1 cellular context compared by ENCODE assay signal in the genomic region with DNA sequence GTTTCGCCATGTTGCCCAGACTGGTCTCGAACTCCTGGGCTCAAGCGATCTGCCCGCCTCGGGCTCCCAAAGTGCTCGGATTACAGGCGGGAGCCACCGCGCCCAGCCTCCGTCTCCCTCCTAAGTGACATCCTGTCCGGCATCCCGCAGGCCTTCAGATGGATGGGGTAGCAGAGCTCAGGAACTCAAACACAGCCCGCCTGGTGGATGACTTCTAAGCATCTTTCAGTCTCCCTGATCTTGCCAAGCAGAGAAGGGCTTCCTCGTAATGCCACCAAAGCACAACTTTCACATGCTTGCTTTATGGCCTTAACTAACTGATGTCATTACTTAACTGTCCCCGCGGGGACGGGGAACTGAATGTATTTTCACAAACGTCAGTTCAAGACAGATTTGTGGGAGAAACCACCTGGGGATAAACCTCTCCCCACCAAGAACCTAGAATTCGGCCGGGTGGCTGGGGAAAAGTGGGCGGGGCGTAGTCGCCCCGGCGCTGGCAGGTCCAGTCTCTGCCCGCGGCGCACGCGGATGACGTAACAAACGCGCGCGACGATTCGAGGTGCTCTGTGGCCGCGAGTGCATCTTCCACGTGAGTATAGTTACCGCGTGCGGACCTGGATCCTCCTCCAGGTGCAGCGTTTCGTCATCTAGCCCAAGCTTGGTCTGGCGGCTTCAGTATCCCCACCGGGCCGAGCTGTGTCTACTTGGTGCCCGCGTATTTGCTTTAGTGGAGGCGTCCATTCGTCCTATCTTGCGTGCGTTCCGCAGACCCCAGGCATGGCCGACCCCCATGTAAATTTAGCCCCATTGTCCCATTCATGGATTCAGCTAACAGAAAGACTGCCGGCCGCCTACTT.
TF ChIP-seq lines count a peak whose summit lies in the region.

A gene with protein sequence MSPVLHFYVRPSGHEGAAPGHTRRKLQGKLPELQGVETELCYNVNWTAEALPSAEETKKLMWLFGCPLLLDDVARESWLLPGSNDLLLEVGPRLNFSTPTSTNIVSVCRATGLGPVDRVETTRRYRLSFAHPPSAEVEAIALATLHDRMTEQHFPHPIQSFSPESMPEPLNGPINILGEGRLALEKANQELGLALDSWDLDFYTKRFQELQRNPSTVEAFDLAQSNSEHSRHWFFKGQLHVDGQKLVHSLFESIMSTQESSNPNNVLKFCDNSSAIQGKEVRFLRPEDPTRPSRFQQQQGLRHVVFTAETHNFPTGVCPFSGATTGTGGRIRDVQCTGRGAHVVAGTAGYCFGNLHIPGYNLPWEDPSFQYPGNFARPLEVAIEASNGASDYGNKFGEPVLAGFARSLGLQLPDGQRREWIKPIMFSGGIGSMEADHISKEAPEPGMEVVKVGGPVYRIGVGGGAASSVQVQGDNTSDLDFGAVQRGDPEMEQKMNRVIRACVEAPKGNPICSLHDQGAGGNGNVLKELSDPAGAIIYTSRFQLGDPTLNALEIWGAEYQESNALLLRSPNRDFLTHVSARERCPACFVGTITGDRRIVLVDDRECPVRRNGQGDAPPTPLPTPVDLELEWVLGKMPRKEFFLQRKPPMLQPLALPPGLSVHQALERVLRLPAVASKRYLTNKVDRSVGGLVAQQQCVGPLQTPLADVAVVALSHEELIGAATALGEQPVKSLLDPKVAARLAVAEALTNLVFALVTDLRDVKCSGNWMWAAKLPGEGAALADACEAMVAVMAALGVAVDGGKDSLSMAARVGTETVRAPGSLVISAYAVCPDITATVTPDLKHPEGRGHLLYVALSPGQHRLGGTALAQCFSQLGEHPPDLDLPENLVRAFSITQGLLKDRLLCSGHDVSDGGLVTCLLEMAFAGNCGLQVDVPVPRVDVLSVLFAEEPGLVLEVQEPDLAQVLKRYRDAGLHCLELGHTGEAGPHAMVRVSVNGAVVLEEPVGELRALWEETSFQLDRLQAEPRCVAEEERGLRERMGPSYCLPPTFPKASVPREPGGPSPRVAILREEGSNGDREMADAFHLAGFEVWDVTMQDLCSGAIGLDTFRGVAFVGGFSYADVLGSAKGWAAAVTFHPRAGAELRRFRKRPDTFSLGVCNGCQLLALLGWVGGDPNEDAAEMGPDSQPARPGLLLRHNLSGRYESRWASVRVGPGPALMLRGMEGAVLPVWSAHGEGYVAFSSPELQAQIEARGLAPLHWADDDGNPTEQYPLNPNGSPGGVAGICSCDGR (N-terminal part only) (plus strand): TSS at position 539 of the 857 bp plus-strand sequence. CDS start 4,649 bp downstream, outside the sequence.

TF ChIP-seq in K562, 482 proteins besides CTCF, POLR2A, EP300 and RAD21 (continued from another document and continues in another):
- TF ChIP-seq ZFX (CRISPR knock-in tag; IDR thresholded peaks at IDR 0.05) (peak; percentile 31; the same call in 1 of the 2 replicates), ZNF77 (CRISPR knock-in tag; IDR thresholded peaks at IDR 0.05) (no peak), MIER1 (IDR thresholded peaks at IDR 0.05; ENCODE audit: low read depth) (no peak), GABPB1 (CRISPR knock-in tag; IDR thresholded peaks at IDR 0.05) (no peak), TAF1 (IDR thresholded peaks at IDR 0.05; ENCODE audit: control insufficient read depth, extremely low read depth, insufficient read depth, low read length, severe bottlenecking) (peak; percentile 71), KLF10 (CRISPR knock-in tag; IDR thresholded peaks at IDR 0.05) (no peak), KDM5B (IDR thresholded peaks at IDR 0.05; ENCODE audit: insufficient replicate concordance, low read depth, low read length) (no peak), SLC30A9 (CRISPR knock-in tag; IDR thresholded peaks at IDR 0.05) (no peak), ZNF561 (CRISPR knock-in tag; conservative IDR thresholded peaks at IDR 0.05) (no peak), KDM1A (IDR thresholded peaks at IDR 0.05) (no peak), ZNF253 (CRISPR knock-in tag; conservative IDR thresholded peaks at IDR 0.05) (no peak), SREBF2 (CRISPR knock-in tag; IDR thresholded peaks at IDR 0.05) (no peak), PHF8 (IDR thresholded peaks at IDR 0.05; ENCODE audit: borderline replicate concordance, low read length) (peak; percentile 71; the same call in 1 of the 2 replicates), ZNF644 (tag; IDR thresholded peaks at IDR 0.05; ENCODE audit: low read depth) (no peak), MECOM (CRISPR knock-in tag; IDR thresholded peaks at IDR 0.05) (no peak), BACH1 (tag; IDR thresholded peaks at IDR 0.05) (no peak), ZNF584 (CRISPR knock-in tag; IDR thresholded peaks at IDR 0.05; ENCODE audit: low read depth) (0 out of 2 replicates have a peak, but pooled peaks have one; percentile 27), PPARD (CRISPR knock-in tag; IDR thresholded peaks at IDR 0.05) (no peak), CC2D1A (IDR thresholded peaks at IDR 0.05) (no peak), LCOR (CRISPR knock-in tag; IDR thresholded peaks at IDR 0.05) (no peak), ZNF586 (CRISPR knock-in tag; conservative IDR thresholded peaks at IDR 0.05) (no peak), MYNN (IDR thresholded peaks at IDR 0.05) (no peak), MYNN (CRISPR knock-in tag; IDR thresholded peaks at IDR 0.05) (no peak), KHSRP (IDR thresholded peaks at IDR 0.05) (0 out of 2 replicates have a peak, but pooled peaks have one; percentile 42), PHB (CRISPR knock-in tag; IDR thresholded peaks at IDR 0.05) (no peak), NCOA6 (IDR thresholded peaks at IDR 0.05) (no peak), RBM14 (IDR thresholded peaks at IDR 0.05; ENCODE audit: borderline replicate concordance, insufficient read depth, low read depth, low read length) (no peak), POLR2H (tag; IDR thresholded peaks at IDR 0.05; ENCODE audit: low read depth) (no peak), ZNF316 (IDR thresholded peaks at IDR 0.05) (no peak), MYC (IDR thresholded peaks at IDR 0.05; ENCODE audit: low read depth, low read length) (peak; percentile 99), MYC (CRISPR knock-in tag; IDR thresholded peaks at IDR 0.05; ENCODE audit: borderline replicate concordance, low read depth) (peak; percentile 84; the same call in 1 of the 2 replicates), L3MBTL2 (IDR thresholded peaks at IDR 0.05) (peak; percentile 44; the same call in 1 of the 2 replicates), PYGO2 (tag; IDR thresholded peaks at IDR 0.05) (no peak)
- TF ChIP-seq, protein P1, sequence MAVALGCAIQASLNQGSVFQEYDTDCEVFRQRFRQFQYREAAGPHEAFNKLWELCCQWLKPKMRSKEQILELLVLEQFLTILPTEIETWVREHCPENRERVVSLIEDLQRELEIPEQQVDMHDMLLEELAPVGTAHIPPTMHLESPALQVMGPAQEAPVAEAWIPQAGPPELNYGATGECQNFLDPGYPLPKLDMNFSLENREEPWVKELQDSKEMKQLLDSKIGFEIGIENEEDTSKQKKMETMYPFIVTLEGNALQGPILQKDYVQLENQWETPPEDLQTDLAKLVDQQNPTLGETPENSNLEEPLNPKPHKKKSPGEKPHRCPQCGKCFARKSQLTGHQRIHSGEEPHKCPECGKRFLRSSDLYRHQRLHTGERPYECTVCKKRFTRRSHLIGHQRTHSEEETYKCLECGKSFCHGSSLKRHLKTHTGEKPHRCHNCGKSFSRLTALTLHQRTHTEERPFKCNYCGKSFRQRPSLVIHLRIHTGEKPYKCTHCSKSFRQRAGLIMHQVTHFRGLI (CRISPR knock-in tag; IDR thresholded peaks at IDR 0.05), result no peak
- TF ChIP-seq, protein P2, sequence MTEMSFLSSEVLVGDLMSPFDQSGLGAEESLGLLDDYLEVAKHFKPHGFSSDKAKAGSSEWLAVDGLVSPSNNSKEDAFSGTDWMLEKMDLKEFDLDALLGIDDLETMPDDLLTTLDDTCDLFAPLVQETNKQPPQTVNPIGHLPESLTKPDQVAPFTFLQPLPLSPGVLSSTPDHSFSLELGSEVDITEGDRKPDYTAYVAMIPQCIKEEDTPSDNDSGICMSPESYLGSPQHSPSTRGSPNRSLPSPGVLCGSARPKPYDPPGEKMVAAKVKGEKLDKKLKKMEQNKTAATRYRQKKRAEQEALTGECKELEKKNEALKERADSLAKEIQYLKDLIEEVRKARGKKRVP (CRISPR knock-in tag; IDR thresholded peaks at IDR 0.05), result peak; percentile 51; the same call in 1 of the 2 replicates
- TF ChIP-seq, protein P3, sequence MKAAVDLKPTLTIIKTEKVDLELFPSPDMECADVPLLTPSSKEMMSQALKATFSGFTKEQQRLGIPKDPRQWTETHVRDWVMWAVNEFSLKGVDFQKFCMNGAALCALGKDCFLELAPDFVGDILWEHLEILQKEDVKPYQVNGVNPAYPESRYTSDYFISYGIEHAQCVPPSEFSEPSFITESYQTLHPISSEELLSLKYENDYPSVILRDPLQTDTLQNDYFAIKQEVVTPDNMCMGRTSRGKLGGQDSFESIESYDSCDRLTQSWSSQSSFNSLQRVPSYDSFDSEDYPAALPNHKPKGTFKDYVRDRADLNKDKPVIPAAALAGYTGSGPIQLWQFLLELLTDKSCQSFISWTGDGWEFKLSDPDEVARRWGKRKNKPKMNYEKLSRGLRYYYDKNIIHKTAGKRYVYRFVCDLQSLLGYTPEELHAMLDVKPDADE (conservative IDR thresholded peaks at IDR 0.05; ENCODE audit: control insufficient read depth, low read depth, low read length), result 0 out of 2 replicates have a peak, but pooled peaks have one; percentile 44
- TF ChIP-seq, protein P4, sequence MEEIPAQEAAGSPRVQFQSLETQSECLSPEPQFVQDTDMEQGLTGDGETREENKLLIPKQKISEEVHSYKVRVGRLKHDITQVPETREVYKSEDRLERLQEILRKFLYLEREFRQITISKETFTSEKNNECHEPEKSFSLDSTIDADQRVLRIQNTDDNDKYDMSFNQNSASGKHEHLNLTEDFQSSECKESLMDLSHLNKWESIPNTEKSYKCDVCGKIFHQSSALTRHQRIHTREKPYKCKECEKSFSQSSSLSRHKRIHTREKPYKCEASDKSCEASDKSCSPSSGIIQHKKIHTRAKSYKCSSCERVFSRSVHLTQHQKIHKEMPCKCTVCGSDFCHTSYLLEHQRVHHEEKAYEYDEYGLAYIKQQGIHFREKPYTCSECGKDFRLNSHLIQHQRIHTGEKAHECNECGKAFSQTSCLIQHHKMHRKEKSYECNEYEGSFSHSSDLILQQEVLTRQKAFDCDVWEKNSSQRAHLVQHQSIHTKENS (CRISPR knock-in tag; IDR thresholded peaks at IDR 0.05), result no peak
- TF ChIP-seq, protein P5, sequence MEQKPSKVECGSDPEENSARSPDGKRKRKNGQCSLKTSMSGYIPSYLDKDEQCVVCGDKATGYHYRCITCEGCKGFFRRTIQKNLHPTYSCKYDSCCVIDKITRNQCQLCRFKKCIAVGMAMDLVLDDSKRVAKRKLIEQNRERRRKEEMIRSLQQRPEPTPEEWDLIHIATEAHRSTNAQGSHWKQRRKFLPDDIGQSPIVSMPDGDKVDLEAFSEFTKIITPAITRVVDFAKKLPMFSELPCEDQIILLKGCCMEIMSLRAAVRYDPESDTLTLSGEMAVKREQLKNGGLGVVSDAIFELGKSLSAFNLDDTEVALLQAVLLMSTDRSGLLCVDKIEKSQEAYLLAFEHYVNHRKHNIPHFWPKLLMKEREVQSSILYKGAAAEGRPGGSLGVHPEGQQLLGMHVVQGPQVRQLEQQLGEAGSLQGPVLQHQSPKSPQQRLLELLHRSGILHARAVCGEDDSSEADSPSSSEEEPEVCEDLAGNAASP (IDR thresholded peaks at IDR 0.05), result no peak
- TF ChIP-seq, protein P6, sequence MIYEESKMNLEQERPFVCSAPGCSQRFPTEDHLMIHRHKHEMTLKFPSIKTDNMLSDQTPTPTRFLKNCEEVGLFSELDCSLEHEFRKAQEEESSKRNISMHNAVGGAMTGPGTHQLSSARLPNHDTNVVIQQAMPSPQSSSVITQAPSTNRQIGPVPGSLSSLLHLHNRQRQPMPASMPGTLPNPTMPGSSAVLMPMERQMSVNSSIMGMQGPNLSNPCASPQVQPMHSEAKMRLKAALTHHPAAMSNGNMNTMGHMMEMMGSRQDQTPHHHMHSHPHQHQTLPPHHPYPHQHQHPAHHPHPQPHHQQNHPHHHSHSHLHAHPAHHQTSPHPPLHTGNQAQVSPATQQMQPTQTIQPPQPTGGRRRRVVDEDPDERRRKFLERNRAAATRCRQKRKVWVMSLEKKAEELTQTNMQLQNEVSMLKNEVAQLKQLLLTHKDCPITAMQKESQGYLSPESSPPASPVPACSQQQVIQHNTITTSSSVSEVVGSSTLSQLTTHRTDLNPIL (CRISPR knock-in tag; IDR thresholded peaks at IDR 0.05), result no peak
- TF ChIP-seq, protein P7, sequence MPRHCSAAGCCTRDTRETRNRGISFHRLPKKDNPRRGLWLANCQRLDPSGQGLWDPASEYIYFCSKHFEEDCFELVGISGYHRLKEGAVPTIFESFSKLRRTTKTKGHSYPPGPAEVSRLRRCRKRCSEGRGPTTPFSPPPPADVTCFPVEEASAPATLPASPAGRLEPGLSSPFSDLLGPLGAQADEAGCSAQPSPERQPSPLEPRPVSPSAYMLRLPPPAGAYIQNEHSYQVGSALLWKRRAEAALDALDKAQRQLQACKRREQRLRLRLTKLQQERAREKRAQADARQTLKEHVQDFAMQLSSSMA (CRISPR knock-in tag; IDR thresholded peaks at IDR 0.05), result no peak
- TF ChIP-seq, protein P8, sequence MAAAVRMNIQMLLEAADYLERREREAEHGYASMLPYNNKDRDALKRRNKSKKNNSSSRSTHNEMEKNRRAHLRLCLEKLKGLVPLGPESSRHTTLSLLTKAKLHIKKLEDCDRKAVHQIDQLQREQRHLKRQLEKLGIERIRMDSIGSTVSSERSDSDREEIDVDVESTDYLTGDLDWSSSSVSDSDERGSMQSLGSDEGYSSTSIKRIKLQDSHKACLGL (CRISPR knock-in tag; IDR thresholded peaks at IDR 0.05; ENCODE audit: borderline replicate concordance, poor library complexity, severe bottlenecking), result peak; percentile 82
- TF ChIP-seq, protein P9, sequence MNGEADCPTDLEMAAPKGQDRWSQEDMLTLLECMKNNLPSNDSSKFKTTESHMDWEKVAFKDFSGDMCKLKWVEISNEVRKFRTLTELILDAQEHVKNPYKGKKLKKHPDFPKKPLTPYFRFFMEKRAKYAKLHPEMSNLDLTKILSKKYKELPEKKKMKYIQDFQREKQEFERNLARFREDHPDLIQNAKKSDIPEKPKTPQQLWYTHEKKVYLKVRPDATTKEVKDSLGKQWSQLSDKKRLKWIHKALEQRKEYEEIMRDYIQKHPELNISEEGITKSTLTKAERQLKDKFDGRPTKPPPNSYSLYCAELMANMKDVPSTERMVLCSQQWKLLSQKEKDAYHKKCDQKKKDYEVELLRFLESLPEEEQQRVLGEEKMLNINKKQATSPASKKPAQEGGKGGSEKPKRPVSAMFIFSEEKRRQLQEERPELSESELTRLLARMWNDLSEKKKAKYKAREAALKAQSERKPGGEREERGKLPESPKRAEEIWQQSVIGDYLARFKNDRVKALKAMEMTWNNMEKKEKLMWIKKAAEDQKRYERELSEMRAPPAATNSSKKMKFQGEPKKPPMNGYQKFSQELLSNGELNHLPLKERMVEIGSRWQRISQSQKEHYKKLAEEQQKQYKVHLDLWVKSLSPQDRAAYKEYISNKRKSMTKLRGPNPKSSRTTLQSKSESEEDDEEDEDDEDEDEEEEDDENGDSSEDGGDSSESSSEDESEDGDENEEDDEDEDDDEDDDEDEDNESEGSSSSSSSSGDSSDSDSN (IDR thresholded peaks at IDR 0.05; ENCODE audit: borderline replicate concordance in 1 of 2, low read depth in 2 of 2, low read length in 2 of 2), result no peak
